ENCODE assay signal across 28 cellular contexts in genomic region chr2:10574911-10575310, GRCh38.
A peak's percentile ranks its signal among the peaks of the same experiment; 100 is the strongest.
DNase-seq lines count a peak whose midpoint lies in the region; ATAC-seq, FAIRE-seq and TF ChIP-seq lines count a peak whose summit lies in the region.
"Had no signal": no experiment of that assay in that cellular context is flagged by ENCODE, and none has a peak within 500 bp of the region (broad histone marks: within the 10 kb centered on the region; RNA-seq: fewer than 3 reads in every experiment).

No MANE protein-coding gene starts in this region.

- H4K8ac ChIP-seq in IMR-90 (ENCODE audit: low read depth in 2 of 2, low read length in 2 of 2), result no peak overlapping the region
- no peak overlapping the region for H4K8ac ChIP-seq in mesenchymal stem cell (ENCODE audit: low read length)

- H2BK5ac ChIP-seq in IMR-90 (ENCODE audit: low read depth, low read length, poor library complexity, severe bottlenecking) (no peak overlapping the region), mesenchymal stem cell (ENCODE audit: low read depth, low read length, poor library complexity, severe bottlenecking) (no peak overlapping the region)

- peak overlapping the region; percentile 9 for H2AK9ac ChIP-seq in IMR-90 (replicated peaks; ENCODE audit: low read depth, low read length, poor library complexity)

- H2BK120ac ChIP-seq in IMR-90 (ENCODE audit: low read depth, low read length) (peak overlapping the region; percentile 26; the same call in 1 of the 2 replicates), mesenchymal stem cell (ENCODE audit: low read depth, low read length) (no peak overlapping the region)

- peaks cover 63% of the 10 kb centered on the region for H3K36me3 Mint-ChIP-seq in activated CD8-positive, alpha-beta T cell treated with anti-CD3 and anti-CD28 coated beads, Interleukin-2, amount 10 ng/mL, durations not matched to agents 7 days and 5 days (ENCODE audit: low read depth)
- peaks cover 56% of the 10 kb centered on the region for H3K36me3 Mint-ChIP-seq in activated CD8-positive, alpha-beta T cell treated with anti-CD3 and anti-CD28 coated beads for 36 hours (ENCODE audit: low read depth)
- H3K36me3 Mint-ChIP-seq in astrocyte (ENCODE audit: low read depth, unreplicated experiment), result peaks cover 34% of the 10 kb centered on the region

- no peak for FAIRE-seq in astrocyte (lab: Jason Lieb, UNC)
- FAIRE-seq: A549, GM12892, GM19239, H1 had no signal

- H4K20me1 ChIP-seq in IMR-90 (ENCODE audit: insufficient read depth, low read length) (no peaks in the 10 kb centered on the region), astrocyte (ENCODE audit: insufficient read depth, low read length) (no peaks in the 10 kb centered on the region)

- H3K27ac Mint-ChIP-seq in activated CD8-positive, alpha-beta T cell treated with anti-CD3 and anti-CD28 coated beads, Interleukin-2, amount 10 ng/mL, durations not matched to agents 7 days and 5 days, result peak overlapping the region; percentile 14
- no peak overlapping the region for H3K27ac Mint-ChIP-seq in activated CD8-positive, alpha-beta T cell treated with anti-CD3 and anti-CD28 coated beads for 36 hours
- no peak overlapping the region for H3K27ac Mint-ChIP-seq in astrocyte (ENCODE audit: unreplicated experiment)

- dilution Hi-C loops in IMR-90 (cut with HindIII; ENCODE audit: low sequenced_read_pairs, unreplicated experiment), result no loop called here

- TF ChIP-seq RAD21 in IMR-90 (IDR thresholded peaks at IDR 0.05; ENCODE audit: low read length), result no peak

- H3K79me1 ChIP-seq in IMR-90 (ENCODE audit: low read depth in 1 of 2, low read length in 2 of 2) (peaks cover 0 to 8% of the 10 kb centered on the region in 2 experiments; a peak in 3 of 4 replicates), mesenchymal stem cell (replicated peaks; ENCODE audit: low read length, poor library complexity, severe bottlenecking) (peaks cover 2% of the 10 kb centered on the region)

- POLR2A ChIA-PET in activated CD8-positive, alpha-beta T cell treated with anti-CD3 and anti-CD28 coated beads, Interleukin-2, amount 10 ng/mL, durations not matched to agents 7 days and 5 days (lab: Charles Lee), result no interaction called here
- POLR2A ChIA-PET in activated CD8-positive, alpha-beta T cell treated with anti-CD3 and anti-CD28 coated beads for 36 hours (lab: Charles Lee), result no interaction called here
- POLR2A ChIA-PET in IMR-90 (lab: Charles Lee; ENCODE audit: unreplicated experiment), result no interaction called here

- H2BK12ac ChIP-seq in mesenchymal stem cell (ENCODE audit: low read length in 2 of 2), result no peak overlapping the region

- peaks cover 20% of the 10 kb centered on the region for H3K36me3 ChIP-seq in IMR-90 (ENCODE audit: control insufficient read depth, insufficient read depth, low read length)
- peaks cover 24% of the 10 kb centered on the region for H3K36me3 ChIP-seq in astrocyte (ENCODE audit: insufficient read depth, low read length)
- H3K36me3 ChIP-seq in mesenchymal stem cell (ENCODE audit: control insufficient read depth in 1 of 2, insufficient read depth in 2 of 2, low read depth in 1 of 2, low read length in 2 of 2), result peaks cover 23 to 66% of the 10 kb centered on the region in 2 experiments
- peaks cover 50% of the 10 kb centered on the region for H3K36me3 ChIP-seq in MG63
- no peaks in the 10 kb centered on the region for H3K36me3 ChIP-seq in mucosa of descending colon (ENCODE audit: low read depth)

- no peak overlapping the region for H3K4me3 Mint-ChIP-seq in activated CD8-positive, alpha-beta T cell treated with anti-CD3 and anti-CD28 coated beads, Interleukin-2, amount 10 ng/mL, durations not matched to agents 7 days and 5 days
- no peak overlapping the region for H3K4me3 Mint-ChIP-seq in activated CD8-positive, alpha-beta T cell treated with anti-CD3 and anti-CD28 coated beads for 36 hours
- no peak overlapping the region for H3K4me3 Mint-ChIP-seq in astrocyte (ENCODE audit: unreplicated experiment)
- H3K4me3 Mint-ChIP-seq: CD14-positive monocyte; CD8-positive, alpha-beta memory T cell had no signal

- intact Hi-C loops in activated CD8-positive, alpha-beta T cell treated with anti-CD3 and anti-CD28 coated beads for 36 hours (cut with micrococcal nuclease), result no loop called here
- intact Hi-C loops in IMR-90 (cut with micrococcal nuclease), result no loop called here
- intact Hi-C loops in right cardiac atrium (cut with DNase I), result no loop called here
- intact Hi-C loops in mucosa of descending colon (cut with DNase I, micrococcal nuclease), result no loop called here

- no peak for DNase-seq in activated CD8-positive, alpha-beta T cell treated with anti-CD3 and anti-CD28 coated beads, Interleukin-2, amount 10 ng/mL, durations not matched to agents 7 days and 5 days
- DNase-seq in activated CD8-positive, alpha-beta T cell treated with anti-CD3 and anti-CD28 coated beads for 36 hours, result no peak
- DNase-seq in IMR-90 (no peak), astrocyte (ENCODE audit: low read depth) (no peak), mesenchymal stem cell (no peak), right cardiac atrium (no peak), MG63 (no peak), mucosa of descending colon (no peak)
- DNase-seq: Calu3; CD8-positive, alpha-beta memory T cell; DMS79 treated with DMSO at 0.1 percent for 48 hours; GF-D8; Kasumi-1; NCI-H1105 treated with DMSO at 0.1 percent for 48 hours; NCI-H146; NCI-H1930; NCI-H2107; NCI-H446 treated with DMSO at 0.1 percent for 48 hours; NCI-H526; NCI-H82; Peyer's patch; SK-N-SH had no signal

- no peaks in the 10 kb centered on the region for H3K9me3 Mint-ChIP-seq in activated CD8-positive, alpha-beta T cell treated with anti-CD3 and anti-CD28 coated beads, Interleukin-2, amount 10 ng/mL, durations not matched to agents 7 days and 5 days (ENCODE audit: insufficient read depth)
- no peaks in the 10 kb centered on the region for H3K9me3 Mint-ChIP-seq in activated CD8-positive, alpha-beta T cell treated with anti-CD3 and anti-CD28 coated beads for 36 hours
- no peaks in the 10 kb centered on the region for H3K9me3 Mint-ChIP-seq in astrocyte (ENCODE audit: unreplicated experiment)
- H3K9me3 Mint-ChIP-seq: CD8-positive, alpha-beta memory T cell had no signal

- H3K9me3 ChIP-seq in IMR-90 (ENCODE audit: control insufficient read depth, insufficient read depth, low read length) (no peaks in the 10 kb centered on the region), astrocyte (ENCODE audit: insufficient read depth, low read depth, low read length) (no peaks in the 10 kb centered on the region), mesenchymal stem cell (ENCODE audit: control insufficient read depth, low read length) (no peaks in the 10 kb centered on the region), right cardiac atrium (ENCODE audit: control insufficient read depth, low read length) (no peaks in the 10 kb centered on the region), MG63 (no peaks in the 10 kb centered on the region), mucosa of descending colon (no peaks in the 10 kb centered on the region)
- H3K9me3 ChIP-seq: A549, Peyer's patch, SK-N-SH had no signal

- WGBS in IMR-90 (ENCODE audit: extremely low coverage in 2 of 2, insufficient read length in 1 of 2), 2 experiments, result no CpG with 5 or more reads among the region's 6 CpGs
- WGBS in mesenchymal stem cell, result 98% methylated on average over 5 of the region's 6 CpGs
- WGBS in right cardiac atrium, result 86% methylated on average over 6 of the region's 6 CpGs

- ATAC-seq in activated CD8-positive, alpha-beta T cell treated with anti-CD3 and anti-CD28 coated beads, Interleukin-2, amount 10 ng/mL, durations not matched to agents 7 days and 5 days, result no peak
- ATAC-seq in activated CD8-positive, alpha-beta T cell treated with anti-CD3 and anti-CD28 coated beads for 36 hours, result no peak
- ATAC-seq in IMR-90 (ENCODE audit: low read depth) (no peak), right cardiac atrium (no peak), mucosa of descending colon (no peak)
- ATAC-seq: A549, HCT116 had no signal

- H3K27ac ChIP-seq in IMR-90 (ENCODE audit: insufficient read depth, low read length) (no peak overlapping the region; the same call in 1 of the 2 replicates), astrocyte (ENCODE audit: low read depth, low read length) (peak overlapping the region; percentile 2), mesenchymal stem cell (ENCODE audit: low read length, poor library complexity, severe bottlenecking) (no peak overlapping the region), right cardiac atrium (ENCODE audit: low read length) (no peak overlapping the region)
- H3K27ac ChIP-seq: A549, Peyer's patch had no signal

- H2AFZ ChIP-seq in IMR-90 (replicated peaks; ENCODE audit: low read length, poor library complexity) (no peak overlapping the region), astrocyte (ENCODE audit: low read depth, low read length) (no peak overlapping the region), mesenchymal stem cell (ENCODE audit: low read depth, low read length) (no peak overlapping the region)

- H3K9ac ChIP-seq in IMR-90 (ENCODE audit: low read depth, low read length) (no peak overlapping the region), astrocyte (ENCODE audit: low read length) (no peak overlapping the region), mesenchymal stem cell (ENCODE audit: low read length) (peak overlapping the region; percentile 71)

- BruUV-seq in IMR-90 (replicated peaks; lab: Mats Ljungman, UMichigan), result no TSS peak

- H2BK15ac ChIP-seq in IMR-90 (ENCODE audit: low read depth, low read length) (0 out of 3 replicates have a peak overlapping the region, but pooled peaks have one; percentile 52), mesenchymal stem cell (ENCODE audit: low read depth, poor library complexity, severe bottlenecking) (peak overlapping the region; percentile 60)

- H3K4me2 ChIP-seq in IMR-90 (ENCODE audit: low read depth, low read length) (no peak overlapping the region), astrocyte (ENCODE audit: low read length) (no peak overlapping the region), mesenchymal stem cell (ENCODE audit: low read length, poor library complexity, severe bottlenecking) (no peak overlapping the region)
- H3K4me2 ChIP-seq: A549, SK-N-SH had no signal

- H3K4me3 ChIP-seq in IMR-90 (ENCODE audit: insufficient read depth, low read depth, low read length) (no peak overlapping the region), astrocyte (ENCODE audit: insufficient read depth, low read depth, low read length) (no peak overlapping the region), mesenchymal stem cell (ENCODE audit: insufficient read depth in 1 of 2, low read depth in 1 of 2, low read length in 2 of 2) (no peak overlapping the region), right cardiac atrium (ENCODE audit: low read length) (no peak overlapping the region), MG63 (no peak overlapping the region), mucosa of descending colon (no peak overlapping the region)
- H3K4me3 ChIP-seq: A549, Peyer's patch had no signal

- no peak overlapping the region for H3K56ac ChIP-seq in IMR-90 (ENCODE audit: extremely low read depth, insufficient read depth, low read length)

- CTCF ChIA-PET in activated CD8-positive, alpha-beta T cell treated with anti-CD3 and anti-CD28 coated beads, Interleukin-2, amount 10 ng/mL, durations not matched to agents 7 days and 5 days (lab: Charles Lee), result no interaction called here
- CTCF ChIA-PET in activated CD8-positive, alpha-beta T cell treated with anti-CD3 and anti-CD28 coated beads for 36 hours (lab: Charles Lee), result no interaction called here
- CTCF ChIA-PET in IMR-90 (lab: Yijun Ruan, JAX), result no interaction called here

- peaks cover 8% of the 10 kb centered on the region for H3K4me1 ChIP-seq in IMR-90 (ENCODE audit: control insufficient read depth, insufficient read depth, low read length)
- peaks cover 5% of the 10 kb centered on the region for H3K4me1 ChIP-seq in astrocyte (ENCODE audit: insufficient read depth, low read length)
- H3K4me1 ChIP-seq in mesenchymal stem cell (ENCODE audit: control insufficient read depth, insufficient read depth, low read depth, low read length), result peaks cover under 1% of the 10 kb centered on the region
- no peaks in the 10 kb centered on the region for H3K4me1 ChIP-seq in right cardiac atrium (ENCODE audit: control insufficient read depth, insufficient read depth, low read length)
- no peaks in the 10 kb centered on the region for H3K4me1 ChIP-seq in mucosa of descending colon (ENCODE audit: low read depth)
- H3K4me1 ChIP-seq: Peyer's patch had no signal

- 0 out of 2 replicates have a peak overlapping the region, but pooled peaks have one; percentile 25 for H3K4ac ChIP-seq in IMR-90 (ENCODE audit: low read depth, low read length)
- H3K4ac ChIP-seq in mesenchymal stem cell (ENCODE audit: low read depth in 1 of 2, low read length in 2 of 2), result no peak overlapping the region

- no peak for TF ChIP-seq POLR2A in IMR-90 (IDR thresholded peaks at IDR 0.05; ENCODE audit: low read depth, low read length)

- H2AK5ac ChIP-seq in IMR-90 (ENCODE audit: low read depth, low read length), result peak overlapping the region; percentile 70; the same call in 1 of the 2 replicates
- H2AK5ac ChIP-seq in mesenchymal stem cell (ENCODE audit: low read length, severe bottlenecking), result no peak overlapping the region

- H3K14ac ChIP-seq in IMR-90 (replicated peaks; ENCODE audit: low read depth, low read length) (0 out of 2 replicates have a peak overlapping the region, but pooled peaks have one; percentile 10), mesenchymal stem cell (ENCODE audit: low read length in 2 of 2) (no peak overlapping the region)

- no peaks in the 10 kb centered on the region for H3K79me2 ChIP-seq in astrocyte (ENCODE audit: insufficient read depth, low read length)

- no peak for TF ChIP-seq CTCF in activated CD8-positive, alpha-beta T cell treated with anti-CD3 and anti-CD28 coated beads for 36 hours (IDR thresholded peaks at IDR 0.05)
- no peak for TF ChIP-seq CTCF in IMR-90 (conservative IDR thresholded peaks at IDR 0.05; ENCODE audit: low read depth, low read length)
- TF ChIP-seq CTCF in astrocyte (IDR thresholded peaks at IDR 0.05; ENCODE audit: insufficient read depth, low read depth, low read length), result no peak
- TF ChIP-seq CTCF in mucosa of descending colon (IDR thresholded peaks at IDR 0.05), result no peak

- H4K5ac ChIP-seq in IMR-90 (ENCODE audit: low read depth, low read length), result no peak overlapping the region

- in situ Hi-C loops in IMR-90 (cut with MboI; ENCODE audit: low sequenced_read_pairs), result no loop called here

- peak overlapping the region; percentile 58 for H4K91ac ChIP-seq in IMR-90 (ENCODE audit: insufficient read depth, low read depth, low read length)
- no peak overlapping the region for H4K91ac ChIP-seq in mesenchymal stem cell (ENCODE audit: low read length)

- peaks cover 39% of the 10 kb centered on the region for H3K4me1 Mint-ChIP-seq in activated CD8-positive, alpha-beta T cell treated with anti-CD3 and anti-CD28 coated beads, Interleukin-2, amount 10 ng/mL, durations not matched to agents 7 days and 5 days (ENCODE audit: low read depth)
- peaks cover 6% of the 10 kb centered on the region for H3K4me1 Mint-ChIP-seq in activated CD8-positive, alpha-beta T cell treated with anti-CD3 and anti-CD28 coated beads for 36 hours (ENCODE audit: low read depth)
- peaks cover 9% of the 10 kb centered on the region for H3K4me1 Mint-ChIP-seq in astrocyte (ENCODE audit: low read depth, unreplicated experiment)
- H3K4me1 Mint-ChIP-seq: CD14-positive monocyte had no signal

- H3K27me3 ChIP-seq in IMR-90 (ENCODE audit: control insufficient read depth, insufficient read depth, low read length) (no peaks in the 10 kb centered on the region), astrocyte (ENCODE audit: insufficient read depth, low read length) (no peaks in the 10 kb centered on the region), mesenchymal stem cell (ENCODE audit: control insufficient read depth in 1 of 2, insufficient read depth in 1 of 2, low read length in 2 of 2) (no peaks in the 10 kb centered on the region), right cardiac atrium (ENCODE audit: control insufficient read depth, insufficient read depth) (no peaks in the 10 kb centered on the region), MG63 (no peaks in the 10 kb centered on the region)
- H3K27me3 ChIP-seq: Peyer's patch had no signal

- H3K9me1 ChIP-seq in IMR-90 (ENCODE audit: insufficient read depth, low read length), result peaks cover 8% of the 10 kb centered on the region

- H3K27me3 Mint-ChIP-seq in activated CD8-positive, alpha-beta T cell treated with anti-CD3 and anti-CD28 coated beads, Interleukin-2, amount 10 ng/mL, durations not matched to agents 7 days and 5 days (ENCODE audit: low read depth), result no peaks in the 10 kb centered on the region
- H3K27me3 Mint-ChIP-seq in activated CD8-positive, alpha-beta T cell treated with anti-CD3 and anti-CD28 coated beads for 36 hours, result no peaks in the 10 kb centered on the region
- H3K27me3 Mint-ChIP-seq in astrocyte (ENCODE audit: low read depth, unreplicated experiment), result no peaks in the 10 kb centered on the region
- H3K27me3 Mint-ChIP-seq: CD8-positive, alpha-beta memory T cell had no signal

- H3K23ac ChIP-seq in IMR-90 (ENCODE audit: low read depth, low read length) (no peak overlapping the region), mesenchymal stem cell (ENCODE audit: low read length in 2 of 2) (no peak overlapping the region)

- no peak overlapping the region for H3K18ac ChIP-seq in IMR-90 (ENCODE audit: low read depth, low read length)
- H3K18ac ChIP-seq in mesenchymal stem cell (ENCODE audit: low read depth in 1 of 2, low read length in 2 of 2), result no peak overlapping the region

- 0 out of 2 replicates have a peak overlapping the region, but pooled peaks have one; percentile 11 for H2BK20ac ChIP-seq in IMR-90 (ENCODE audit: low read depth, low read length)
